In genomic region chr11:104967493-104968364, GRCh38 we compare ENCODE assay signal across 8 cellular contexts. TPM values are rescaled to one million over a fixed set of nuclear protein-coding genes. Genes with fewer than 3 reads are reported as not detected.
DNase-seq lines count a peak whose midpoint lies in the region; ATAC-seq and TF ChIP-seq lines count a peak whose summit lies in the region.

No MANE protein-coding gene starts in this region.

- H3K9me3 ChIP-seq in mucosa of stomach (ENCODE audit: control insufficient read depth, low read length) = no peaks in the 10 kb centered on the region

- H3K4me3 ChIP-seq in AG09309 (ENCODE audit: control insufficient read depth, low read depth, low read length) = peak overlapping the region; percentile 56
- H3K4me3 ChIP-seq in cardiac fibroblast (replicated peaks in 1 of 2; ENCODE audit: low read depth in 2 of 2, low read length in 2 of 2) = peak overlapping the region; percentile 52 to 61
- peak overlapping the region; percentile 43 for H3K4me3 ChIP-seq in mucosa of stomach (ENCODE audit: low read length)

- H3K9ac ChIP-seq in mucosa of stomach (ENCODE audit: low read length) = peak overlapping the region; percentile 74

- peak overlapping the region; percentile 81 to 98 (median 97) for H3K27ac Mint-ChIP-seq in IgD-negative memory B cell

- H3K27me3 ChIP-seq in mucosa of stomach (ENCODE audit: control insufficient read depth, insufficient read depth, low read length) = no peaks in the 10 kb centered on the region

- no peaks in the 10 kb centered on the region for H3K36me3 ChIP-seq in mucosa of stomach (ENCODE audit: control insufficient read depth, insufficient read depth, low read length)

- peaks cover 14% of the 10 kb centered on the region for H3K4me1 ChIP-seq in mucosa of stomach (ENCODE audit: control insufficient read depth, insufficient read depth, low read length)

- H3K36me3 Mint-ChIP-seq in IgD-negative memory B cell = peaks cover 19% of the 10 kb centered on the region

- H3K27me3 Mint-ChIP-seq in IgD-negative memory B cell = no peaks in the 10 kb centered on the region

- DNase-seq in AG09309 (ENCODE audit: low read depth) (no peak), cardiac fibroblast (ENCODE audit: low read depth in 2 of 2) (peak; percentile 29 to 45), UCSD-AML1 (lab: John Stamatoyannopoulos, UW; ENCODE audit: unreplicated experiment) (no peak), DMS153 treated with DMSO at 0.1 percent for 48 hours (lab: John Stamatoyannopoulos, UW; ENCODE audit: unreplicated experiment) (no peak), retina (no peak)

- H3K4me3 Mint-ChIP-seq in IgD-negative memory B cell = peak overlapping the region; percentile 94 to 99 (median 98)

- H3K9me3 Mint-ChIP-seq in IgD-negative memory B cell = peaks cover 2 to 3% (median 2%) of the 10 kb centered on the region in 3 donors

- H3K4me1 Mint-ChIP-seq in IgD-negative memory B cell = peaks cover 30 to 42% (median 32%) of the 10 kb centered on the region in 3 donors

- TF ChIP-seq CTCF in AG09309 (IDR thresholded peaks at IDR 0.05; ENCODE audit: control insufficient read depth, insufficient read depth, low read depth, low read length, missing control alignments) (no peak), cardiac fibroblast (IDR thresholded peaks at IDR 0.05; ENCODE audit: low read depth, low read length) (no peak)

- ATAC-seq in GM19043 (IDR thresholded peaks at IDR 0.05; ENCODE audit: low read depth, unreplicated experiment) = peak; percentile 26

RNA-seq across cellular contexts. Expression of gene CASP4, which starts 0.6 kb away (rescaled TPM):
- polyA plus RNA-seq in IgD-negative memory B cell = 105 TPM

RNA-seq across cellular contexts. Expression of gene CASP5, which starts 55.2 kb away (rescaled TPM):
- polyA plus RNA-seq in IgD-negative memory B cell = 0.45 TPM

Comparison
In these comparisons a context has a peak if more than half of its experiments do, and no peak if none do; other contexts are left out.
1. DNase-seq: peak in cardiac fibroblast (2 of 2); none in AG09309 (single experiment), UCSD-AML1 (single experiment), DMS153 treated with DMSO at 0.1 percent for 48 hours (single experiment) and retina (single experiment).
2. Peak in every context shown above with its lines, with median percentiles within 50 percentile points of each other: H3K4me3 ChIP-seq.